1 cellular context compared by ENCODE assay signal in the genomic region with DNA sequence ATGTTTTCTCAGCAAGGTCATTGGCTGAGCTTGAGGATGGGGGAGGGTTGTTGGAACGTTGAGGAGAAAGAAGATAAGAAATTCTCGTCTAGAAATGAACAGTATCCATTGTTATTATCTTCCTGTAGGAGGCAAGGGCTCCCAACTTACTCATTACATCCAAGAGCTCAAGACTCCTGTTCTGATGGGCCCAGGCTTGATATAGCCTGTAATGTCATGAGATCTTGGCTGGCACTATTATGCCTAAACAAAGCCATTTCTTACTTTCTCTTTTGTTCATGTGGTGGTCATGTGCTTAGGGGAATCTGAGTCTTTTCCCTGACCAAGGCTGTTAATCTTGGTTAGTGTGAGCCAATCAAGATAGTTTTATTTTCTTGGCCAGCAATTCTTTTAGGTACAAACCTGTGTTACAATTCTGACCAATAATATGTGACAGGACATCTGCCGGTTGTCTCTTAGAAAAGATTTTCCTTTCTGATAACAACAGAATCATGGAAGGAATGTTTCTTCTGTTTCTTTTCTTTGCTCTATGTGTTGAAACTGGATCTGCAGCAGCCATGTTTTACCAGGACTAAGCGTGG.
TF ChIP-seq lines count a peak whose summit lies in the region.

No MANE protein-coding gene starts in this region.

TF ChIP-seq in K562, 482 proteins besides CTCF, POLR2A, EP300 and RAD21 (continued from another document):
- TF ChIP-seq, protein P1, sequence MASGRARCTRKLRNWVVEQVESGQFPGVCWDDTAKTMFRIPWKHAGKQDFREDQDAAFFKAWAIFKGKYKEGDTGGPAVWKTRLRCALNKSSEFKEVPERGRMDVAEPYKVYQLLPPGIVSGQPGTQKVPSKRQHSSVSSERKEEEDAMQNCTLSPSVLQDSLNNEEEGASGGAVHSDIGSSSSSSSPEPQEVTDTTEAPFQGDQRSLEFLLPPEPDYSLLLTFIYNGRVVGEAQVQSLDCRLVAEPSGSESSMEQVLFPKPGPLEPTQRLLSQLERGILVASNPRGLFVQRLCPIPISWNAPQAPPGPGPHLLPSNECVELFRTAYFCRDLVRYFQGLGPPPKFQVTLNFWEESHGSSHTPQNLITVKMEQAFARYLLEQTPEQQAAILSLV (tag; IDR thresholded peaks at IDR 0.05), result 0 out of 2 replicates have a peak, but pooled peaks have one; percentile 11
- TF ChIP-seq GTF2E2 (tag; IDR thresholded peaks at IDR 0.05) (no peak), SMAD4 (CRISPR knock-in tag; conservative IDR thresholded peaks at IDR 0.05) (peak; percentile 67), ZNF253 (CRISPR knock-in tag; conservative IDR thresholded peaks at IDR 0.05) (no peak), RBM39 (optimal IDR thresholded peaks at IDR 0.05; ENCODE audit: low read depth, low read length) (no peak)
- TF ChIP-seq, protein P2, sequence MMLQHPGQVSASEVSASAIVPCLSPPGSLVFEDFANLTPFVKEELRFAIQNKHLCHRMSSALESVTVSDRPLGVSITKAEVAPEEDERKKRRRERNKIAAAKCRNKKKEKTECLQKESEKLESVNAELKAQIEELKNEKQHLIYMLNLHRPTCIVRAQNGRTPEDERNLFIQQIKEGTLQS (IDR thresholded peaks at IDR 0.05), result no peak
- TF ChIP-seq, protein P2 (CRISPR knock-in tag; conservative IDR thresholded peaks at IDR 0.05), result no peak
